13 cellular contexts compared by ENCODE assay signal in the genomic region with DNA sequence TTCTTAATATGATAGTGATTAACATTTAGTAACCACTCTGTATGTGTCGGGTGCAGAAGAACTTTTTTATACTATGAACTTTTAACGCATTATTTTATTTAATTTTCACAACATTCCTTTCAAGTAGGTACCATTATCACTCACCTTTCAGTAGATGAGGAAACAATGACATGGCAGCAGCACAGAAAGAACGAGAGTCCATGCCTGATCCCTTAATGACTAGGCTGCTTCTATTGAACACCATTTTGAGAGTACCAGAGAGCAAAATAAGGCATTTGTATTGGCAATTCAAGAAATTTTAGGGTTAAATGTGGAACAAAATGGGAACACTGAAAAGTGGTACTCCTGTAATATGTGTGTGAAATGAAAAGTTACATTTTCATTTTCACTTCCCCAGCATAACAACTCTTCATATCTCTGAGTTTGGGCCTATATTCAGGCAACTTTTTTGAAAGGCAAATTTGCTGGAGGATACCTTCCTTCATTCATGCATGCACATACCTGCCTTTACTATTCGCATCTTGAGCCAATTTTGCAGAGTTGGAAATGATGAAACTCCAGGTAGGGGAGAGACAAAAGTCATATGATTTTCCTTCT.
DNase-seq lines count a peak whose midpoint lies in the region; ATAC-seq lines count a peak whose summit lies in the region.
"Had no signal": no experiment of that assay in that cellular context is flagged by ENCODE, and none has a peak within 500 bp of the region (broad histone marks: within the 10 kb centered on the region; RNA-seq: fewer than 3 reads in every experiment).

No MANE protein-coding gene starts in this region.

- no peaks in the 10 kb centered on the region for H3K27me3 Mint-ChIP-seq in T-helper 1 cell treated with Interleukin-12 subunit alpha and Interleukin-12 subunit beta and Interleukin-4 antibody, amounts not matched to agents 30 μg/mL and 1 μg/mL, for 36 hours (ENCODE audit: low read depth)
- no peaks in the 10 kb centered on the region for H3K27me3 Mint-ChIP-seq in memory B cell
- H3K27me3 Mint-ChIP-seq: dendritic cell treated with granulocyte-macrophage colony-stimulating factor and Interleukin-4, amounts not matched to agents 40 ng/mL and 50 ng/mL, for 4 days had no signal

- H3K27ac Mint-ChIP-seq in T-helper 1 cell treated with Interleukin-12 subunit alpha and Interleukin-12 subunit beta and Interleukin-4 antibody, amounts not matched to agents 30 μg/mL and 1 μg/mL, for 36 hours = peak overlapping the region; percentile 19
- peak overlapping the region; percentile 91 for H3K27ac Mint-ChIP-seq in memory B cell
- H3K27ac Mint-ChIP-seq: dendritic cell treated with granulocyte-macrophage colony-stimulating factor and Interleukin-4, amounts not matched to agents 40 ng/mL and 50 ng/mL, for 4 days had no signal

- no peaks in the 10 kb centered on the region for H3K9me3 Mint-ChIP-seq in T-helper 1 cell treated with Interleukin-12 subunit alpha and Interleukin-12 subunit beta and Interleukin-4 antibody, amounts not matched to agents 30 μg/mL and 1 μg/mL, for 36 hours
- H3K9me3 Mint-ChIP-seq in memory B cell = no peaks in the 10 kb centered on the region
- H3K9me3 Mint-ChIP-seq: dendritic cell treated with granulocyte-macrophage colony-stimulating factor and Interleukin-4, amounts not matched to agents 40 ng/mL and 50 ng/mL, for 4 days had no signal

- DNase-seq in T-helper 1 cell (no peak), memory B cell (ENCODE audit: low spot score in 2 of 2) (no peak), T-helper 2 cell (no peak), iPS-NIHi11 (ENCODE audit: low spot score) (no peak), hypothalamus (lab: John Stamatoyannopoulos, UW) (no peak)
- DNase-seq: activated gamma-delta T cell treated with Interleukin-2 at 50 U/mL for 16 hours, Kasumi-1, NCI-H69, right cardiac atrium had no signal

- ATAC-seq in GM21619 (IDR thresholded peaks at IDR 0.05; ENCODE audit: unreplicated experiment) (peak; percentile 60), HG03175 (IDR thresholded peaks at IDR 0.05; ENCODE audit: unreplicated experiment) (peak; percentile 47), memory B cell (ENCODE audit: low read depth) (peak; percentile 67)
- ATAC-seq: right cardiac atrium had no signal

- peaks cover 40% of the 10 kb centered on the region for H3K4me1 Mint-ChIP-seq in T-helper 1 cell treated with Interleukin-12 subunit alpha and Interleukin-12 subunit beta and Interleukin-4 antibody, amounts not matched to agents 30 μg/mL and 1 μg/mL, for 36 hours (ENCODE audit: low read depth)
- peaks cover 20% of the 10 kb centered on the region for H3K4me1 Mint-ChIP-seq in memory B cell

- peak overlapping the region; percentile 6 for H3K4me3 Mint-ChIP-seq in T-helper 1 cell treated with Interleukin-12 subunit alpha and Interleukin-12 subunit beta and Interleukin-4 antibody, amounts not matched to agents 30 μg/mL and 1 μg/mL, for 36 hours
- H3K4me3 Mint-ChIP-seq in memory B cell = peak overlapping the region; percentile 31
- H3K4me3 Mint-ChIP-seq: dendritic cell treated with granulocyte-macrophage colony-stimulating factor and Interleukin-4, amounts not matched to agents 40 ng/mL and 50 ng/mL, for 4 days had no signal

- peaks cover 56% of the 10 kb centered on the region for H3K36me3 Mint-ChIP-seq in T-helper 1 cell treated with Interleukin-12 subunit alpha and Interleukin-12 subunit beta and Interleukin-4 antibody, amounts not matched to agents 30 μg/mL and 1 μg/mL, for 36 hours (ENCODE audit: low read depth)
- H3K36me3 Mint-ChIP-seq in memory B cell = no peaks in the 10 kb centered on the region
